In the genomic region with DNA sequence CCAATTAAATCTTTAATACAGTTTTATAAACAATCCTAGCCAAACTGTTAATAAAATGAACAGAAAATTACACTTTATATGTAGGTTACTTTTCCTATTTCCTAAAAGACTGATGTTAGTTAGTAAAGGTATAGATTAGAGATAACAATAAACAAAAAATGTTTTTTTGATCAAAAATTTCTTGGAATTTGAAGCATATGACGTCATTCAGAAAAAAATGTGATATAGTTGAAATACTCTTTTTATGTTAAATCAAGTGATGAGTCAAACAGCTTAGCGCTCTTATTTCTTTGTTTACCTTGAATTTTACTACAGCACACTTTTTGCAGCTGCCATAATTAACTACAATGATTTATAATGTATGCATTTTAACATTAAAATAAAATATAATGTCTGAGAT, we compare ENCODE assay signal across 17 cellular contexts.
DNase-seq lines count a peak whose midpoint lies in the region; ATAC-seq, FAIRE-seq and TF ChIP-seq lines count a peak whose summit lies in the region.
"Had no signal": no experiment of that assay in that cellular context is flagged by ENCODE, and none has a peak within 500 bp of the region (broad histone marks: within the 10 kb centered on the region; RNA-seq: fewer than 3 reads in every experiment).

No MANE protein-coding gene starts in this region.

- RAD21 ChIA-PET in GM12878 (lab: Charles Lee; ENCODE audit: unreplicated experiment): no interaction called here

- SMC1A ChIA-PET in GM12878 (lab: Charles Lee; ENCODE audit: uncharacterized antibody, unreplicated experiment): interaction anchor here (0.6 to 1.5 kb wide), 8 partner anchors 8 to 171 kb away, joined by 3 to 5 read pairs (median 3); no protein-coding TSS in a partner anchor

- no peak for TF ChIP-seq EP300 in GM12878 (IDR thresholded peaks at IDR 0.05; ENCODE audit: borderline replicate concordance in 1 of 2, control insufficient read depth in 1 of 2, low read depth in 2 of 2, low read length in 2 of 2)

- TF ChIP-seq POLR2A in GM12878 (IDR thresholded peaks at IDR 0.05; ENCODE audit: low read depth, low read length): no peak

- H3K9me3 ChIP-seq in GM23248 (ENCODE audit: low read depth) (no peaks in the 10 kb centered on the region), GM12878 (replicated peaks; ENCODE audit: control insufficient read depth, insufficient read depth, low read length) (no peaks in the 10 kb centered on the region), pancreas (no peaks in the 10 kb centered on the region)
- H3K9me3 ChIP-seq: A549, Caco-2 had no signal

- H3K79me2 ChIP-seq in GM23248 (ENCODE audit: insufficient read depth) (no peaks in the 10 kb centered on the region), GM12878 (ENCODE audit: control insufficient read depth, insufficient read depth, low read length) (no peaks in the 10 kb centered on the region)

- H3K27ac ChIP-seq in GM23248: no peak overlapping the region
- no peak overlapping the region for H3K27ac ChIP-seq in GM12878 (ENCODE audit: control insufficient read depth, insufficient read depth)
- H3K27ac ChIP-seq in pancreas: no peak overlapping the region
- H3K27ac ChIP-seq: A549, C4-2B had no signal

- ATAC-seq in GM12878 (no peak), pancreas (no peak), HG02571 (IDR thresholded peaks at IDR 0.05; ENCODE audit: unreplicated experiment) (no peak), GM19351 (IDR thresholded peaks at IDR 0.05; ENCODE audit: unreplicated experiment) (no peak)
- ATAC-seq: A549 had no signal

- H4K20me1 ChIP-seq in GM23248 (ENCODE audit: insufficient read depth) (no peaks in the 10 kb centered on the region), GM12878 (ENCODE audit: control insufficient read depth, insufficient read depth) (no peaks in the 10 kb centered on the region)

- H3K9ac ChIP-seq in GM23248 (no peak overlapping the region), GM12878 (ENCODE audit: control insufficient read depth, insufficient read depth, low read length) (no peak overlapping the region)

- H3K27me3 ChIP-seq in GM23248 (replicated peaks; ENCODE audit: insufficient read depth) (no peaks in the 10 kb centered on the region), GM12878 (replicated peaks in 1 of 2; ENCODE audit: control insufficient read depth in 2 of 2, insufficient read depth in 2 of 2, low read length in 1 of 2) (no peaks in the 10 kb centered on the region), pancreas (no peaks in the 10 kb centered on the region)

- no peaks in the 10 kb centered on the region for H3K4me1 ChIP-seq in GM23248 (ENCODE audit: insufficient read depth)
- H3K4me1 ChIP-seq in GM12878 (ENCODE audit: control insufficient read depth, insufficient read depth, low read length): no peaks in the 10 kb centered on the region
- no peaks in the 10 kb centered on the region for H3K4me1 ChIP-seq in pancreas
- H3K4me1 ChIP-seq: A549, Caco-2 had no signal

- in situ Hi-C loops in GM23248 (cut with MboI) (no loop called here), GM12878 (cut with MboI) (no loop called here)

- intact Hi-C loops in GM12878 (cut with micrococcal nuclease; ENCODE audit: unreplicated experiment): no loop called here
- intact Hi-C loops in pancreas (cut with DNase I): no loop called here

- H3K36me3 ChIP-seq in GM23248 (ENCODE audit: low read depth) (no peaks in the 10 kb centered on the region), GM12878 (ENCODE audit: control insufficient read depth in 2 of 2, insufficient read depth in 2 of 2, low read length in 1 of 2) (no peaks in the 10 kb centered on the region), pancreas (no peaks in the 10 kb centered on the region)

- no peak overlapping the region for H2AFZ ChIP-seq in GM23248
- no peak overlapping the region for H2AFZ ChIP-seq in GM12878 (ENCODE audit: control insufficient read depth, low read depth, low read length)

- POLR2A ChIA-PET in GM12878 (lab: Charles Lee): no interaction called here

- no peaks in the 10 kb centered on the region for H3K9me2 ChIP-seq in GM23248 (ENCODE audit: insufficient read depth)

- no peak for TF ChIP-seq CTCF in GM12878 (IDR thresholded peaks at IDR 0.05 in 2 of 3, conservative IDR thresholded peaks at IDR 0.05 in 1 of 3; ENCODE audit: control insufficient read depth in 2 of 3, extremely low read depth in 1 of 3, insufficient read depth in 1 of 3, low read depth in 3 of 3, low read length in 3 of 3)
- no peak for TF ChIP-seq CTCF in pancreas (IDR thresholded peaks at IDR 0.05)

- BruUV-seq in GM12878 (replicated peaks; lab: Mats Ljungman, UMichigan): no TSS peak

- FAIRE-seq in A204.1 (lab: Jason Lieb, UNC): peak; percentile 27
- FAIRE-seq in GM12878 (lab: Jason Lieb, UNC): no peak
- peak; percentile 20 for FAIRE-seq in pancreas (lab: Jason Lieb, UNC)
- FAIRE-seq: A549, D721Med, GM12891 had no signal

- H3K4me3 ChIP-seq in GM23248: no peak overlapping the region
- H3K4me3 ChIP-seq in GM12878: no peak overlapping the region
- no peak overlapping the region for H3K4me3 ChIP-seq in pancreas
- H3K4me3 ChIP-seq: A549 had no signal

- H3K4me2 ChIP-seq in GM23248 (ENCODE audit: unreplicated experiment) (no peak overlapping the region), GM12878 (ENCODE audit: control insufficient read depth, insufficient read depth) (no peak overlapping the region)
- H3K4me2 ChIP-seq: A549 had no signal

- DNase-seq in GM23248: peak; percentile 6
- no peak for DNase-seq in GM12878 (ENCODE audit: low read depth, low spot score)
- DNase-seq in pancreas: no peak
- DNase-seq: AML-193; Caco-2; CD4-positive, alpha-beta T cell; DMS79 treated with DMSO at 0.1 percent for 48 hours; GF-D8; GOT3; H7 had no signal

- CTCF ChIA-PET in GM12878 (lab: Yijun Ruan, JAX): no interaction called here

- WGBS in GM23248 (ENCODE audit: low coverage in 1 of 2, low lambda C conversion rate in 2 of 2, missing lambda C conversion rate in 2 of 2), 2 experiments: 22 to 30% methylated on average over 2 of the region's 2 CpGs
- WGBS in GM12878 (ENCODE audit: insufficient coverage, insufficient replicate concordance, low lambda C conversion rate, missing lambda C conversion rate): 20% methylated on average over 2 of the region's 2 CpGs
- 14 to 35% methylated on average over 2 of the region's 2 CpGs for WGBS in pancreas, 2 donors

- no peaks in the 10 kb centered on the region; the same call in 1 of the 2 replicates for H3F3A ChIP-seq in GM23248 (ENCODE audit: insufficient read depth)

- no peak for TF ChIP-seq RAD21 in GM12878 (IDR thresholded peaks at IDR 0.05; ENCODE audit: insufficient read depth, low read depth, low read length)

TF ChIP-seq in GM12878, 131 proteins besides CTCF, POLR2A, EP300 and RAD21:
- TF ChIP-seq SUZ12 (IDR thresholded peaks at IDR 0.05; ENCODE audit: unreplicated experiment) (no peak), ATF7 (IDR thresholded peaks at IDR 0.05; ENCODE audit: low read depth) (peak; percentile 67), BRCA1 (IDR thresholded peaks at IDR 0.05; ENCODE audit: low read depth, low read length) (no peak), CEBPZ (IDR thresholded peaks at IDR 0.05; ENCODE audit: low read depth, low read length) (no peak), TCF7 (IDR thresholded peaks at IDR 0.05; ENCODE audit: borderline replicate concordance) (no peak), HCFC1 (IDR thresholded peaks at IDR 0.05; ENCODE audit: low read length) (no peak), CREB1 (IDR thresholded peaks at IDR 0.05; ENCODE audit: low read depth) (no peak), NFIC (IDR thresholded peaks at IDR 0.05; ENCODE audit: low read depth, low read length) (no peak), NR2C2 (IDR thresholded peaks at IDR 0.05; ENCODE audit: borderline replicate concordance, control insufficient read depth, insufficient read length, low read depth) (no peak)
